Comparison of ENCODE assay signal across 22 cellular contexts in genomic region chr16:84778720-84779119, GRCh38.
"Had no signal": no experiment of that assay in that cellular context is flagged by ENCODE, and none has a peak within 500 bp of the region (broad histone marks: within the 10 kb centered on the region; RNA-seq: fewer than 3 reads in every experiment).

No MANE protein-coding gene starts in this region.

- ATAC-seq: esophagus mucosa, gastroesophageal sphincter, heart left ventricle, left cardiac atrium, left lung, left ventricle myocardium superior, lower lobe of right lung, mucosa of descending colon had no signal

- H3K27ac ChIP-seq: coronary artery, epithelial cell of prostate, esophagus squamous epithelium, gastroesophageal sphincter, heart left ventricle, hepatocyte, left lung, lower lobe of right lung had no signal

- H3K4me2 ChIP-seq: hepatocyte had no signal

- H3K79me2 ChIP-seq: hepatocyte had no signal

- H2AFZ ChIP-seq: hepatocyte had no signal

- FAIRE-seq: keratinocyte had no signal

- DNase-seq: dermis blood vessel endothelial cell; dorsolateral prefrontal cortex; effector CD4-positive, alpha-beta T cell; effector memory CD4-positive, alpha-beta T cell; erythroblast; esophagus squamous epithelium; foreskin fibroblast; heart left ventricle; hypothalamus; immature natural killer cell; left cardiac atrium; left lung; left ventricle myocardium superior; lower lobe of right lung; mesenchymal stem cell; mucosa of descending colon had no signal

- H3K9me3 ChIP-seq: esophagus squamous epithelium, gastroesophageal sphincter, heart left ventricle, left lung, lower lobe of right lung, mucosa of descending colon had no signal

- H3K27me3 ChIP-seq: dorsolateral prefrontal cortex, esophagus squamous epithelium, gastroesophageal sphincter, heart left ventricle, hepatocyte, left lung had no signal

- H3K4me1 ChIP-seq: esophagus squamous epithelium, heart left ventricle, lower lobe of right lung had no signal

- H3K4me3 ChIP-seq: coronary artery, dorsolateral prefrontal cortex, esophagus squamous epithelium, gastroesophageal sphincter, heart left ventricle, hepatocyte, left lung, lower lobe of right lung, mucosa of descending colon had no signal
